8 cellular contexts compared by ENCODE assay signal in genomic region chr2:127081826-127082633, GRCh38. TPM values are rescaled to one million over a fixed set of nuclear protein-coding genes. Genes with fewer than 3 reads are reported as not detected.
DNase-seq lines count a peak whose midpoint lies in the region; ATAC-seq, FAIRE-seq and TF ChIP-seq lines count a peak whose summit lies in the region.

No MANE protein-coding gene starts in this region.

- H4K20me1 ChIP-seq in GM12878 (ENCODE audit: control insufficient read depth, insufficient read depth), result no peaks in the 10 kb centered on the region
- H4K20me1 ChIP-seq in neural progenitor cell (ENCODE audit: low read depth), result no peaks in the 10 kb centered on the region

- H3K27me3 Mint-ChIP-seq in neural progenitor cell (ENCODE audit: insufficient read depth, low read depth), result peaks cover 11% of the 10 kb centered on the region

- TF ChIP-seq POLR2A in GM12878 (IDR thresholded peaks at IDR 0.05; ENCODE audit: low read depth, low read length) (peak; percentile 83), suprapubic skin (IDR thresholded peaks at IDR 0.05) (no peak)

- peak; percentile 78 for FAIRE-seq in GM12878 (lab: Jason Lieb, UNC)

- in situ Hi-C loops in GM12878 (cut with MboI), result no loop called here

- H3K27ac ChIP-seq in GM12878 (ENCODE audit: control insufficient read depth, insufficient read depth) (peak overlapping the region; percentile 75), neural progenitor cell (no peak overlapping the region), suprapubic skin (peak overlapping the region; percentile 42)

- CTCF ChIA-PET in GM12878 (lab: Yijun Ruan, JAX), result interaction anchor here (0.7 to 3.1 kb wide), 2 partner anchors 13 to 14 kb away, joined by 3 to 20 read pairs; no protein-coding TSS in a partner anchor

- peak overlapping the region; percentile 85 for H3K9ac ChIP-seq in GM12878 (ENCODE audit: control insufficient read depth, insufficient read depth, low read length)
- no peak overlapping the region for H3K9ac ChIP-seq in neural progenitor cell

- BruUV-seq in GM12878 (replicated peaks; lab: Mats Ljungman, UMichigan), result no TSS peak

- H3K9me3 ChIP-seq in GM12878 (replicated peaks; ENCODE audit: control insufficient read depth, insufficient read depth, low read length), result no peaks in the 10 kb centered on the region
- H3K9me3 ChIP-seq in neural progenitor cell (ENCODE audit: low read depth), result no peaks in the 10 kb centered on the region
- H3K9me3 ChIP-seq in suprapubic skin, result no peaks in the 10 kb centered on the region

- no peak overlapping the region for H3K4me3 Mint-ChIP-seq in neural progenitor cell

- H3K4me1 Mint-ChIP-seq in neural progenitor cell, result peaks cover 51% of the 10 kb centered on the region

- TF ChIP-seq CTCF in GM10266 (IDR thresholded peaks at IDR 0.05; ENCODE audit: control insufficient read depth, insufficient read depth, low read depth, missing control alignments) (no peak), GM12878 (IDR thresholded peaks at IDR 0.05 in 2 of 3, conservative IDR thresholded peaks at IDR 0.05 in 1 of 3; ENCODE audit: control insufficient read depth in 2 of 3, extremely low read depth in 1 of 3, insufficient read depth in 1 of 3, low read depth in 3 of 3, low read length in 3 of 3) (no peak), neural progenitor cell (IDR thresholded peaks at IDR 0.05) (no peak), suprapubic skin (IDR thresholded peaks at IDR 0.05) (no peak)

- peaks cover 47% of the 10 kb centered on the region for H3K4me1 ChIP-seq in GM12878 (ENCODE audit: control insufficient read depth, insufficient read depth, low read length)
- H3K4me1 ChIP-seq in neural progenitor cell, result peaks cover 38% of the 10 kb centered on the region
- H3K4me1 ChIP-seq in suprapubic skin, result peaks cover 70% of the 10 kb centered on the region

- POLR2A ChIA-PET in GM12878 (lab: Charles Lee), result interaction anchor here (0.6 to 0.7 kb wide), 3 partner anchors 68 to 418 kb away, joined by 3 to 8 read pairs (median 7); no protein-coding TSS in a partner anchor

- RAD21 ChIA-PET in GM12878 (lab: Charles Lee; ENCODE audit: unreplicated experiment), result interaction anchor here (0.9 to 2.6 kb wide), 2 partner anchors 14 to 94 kb away, joined by 3 to 22 read pairs; no protein-coding TSS in a partner anchor

- DNase-seq in GM10266 (ENCODE audit: extremely low spot score) (peak; percentile 73), H7 (peak; percentile 83), T-helper 22 cell (ENCODE audit: low read depth) (peak; percentile 56), GM12878 (ENCODE audit: low read depth, low spot score) (no peak), neural progenitor cell (ENCODE audit: low spot score) (no peak), suprapubic skin (ENCODE audit: low spot score in 2 of 2) (no peak), islet precursor cell (no peak)

- SMC1A ChIA-PET in GM12878 (lab: Charles Lee; ENCODE audit: uncharacterized antibody, unreplicated experiment), result interaction anchor here (1.9 kb wide), 1 partner anchor 14 kb away, joined by 4 read pairs; no protein-coding TSS in a partner anchor

- ATAC-seq in GM12878 (peak; percentile 65), GM18873 (IDR thresholded peaks at IDR 0.05; ENCODE audit: low FRiP score, unreplicated experiment) (no peak)

- H3K79me2 ChIP-seq in GM12878 (ENCODE audit: control insufficient read depth, insufficient read depth, low read length) (no peaks in the 10 kb centered on the region), neural progenitor cell (ENCODE audit: low read depth) (peaks cover 14% of the 10 kb centered on the region)

- H3K36me3 ChIP-seq in H7 (replicated peaks; ENCODE audit: control insufficient read depth, insufficient read depth, low read length), result no peaks in the 10 kb centered on the region
- no peaks in the 10 kb centered on the region for H3K36me3 ChIP-seq in GM12878 (ENCODE audit: control insufficient read depth in 2 of 2, insufficient read depth in 2 of 2, low read length in 1 of 2)
- H3K36me3 ChIP-seq in neural progenitor cell, result no peaks in the 10 kb centered on the region
- H3K36me3 ChIP-seq in suprapubic skin, result no peaks in the 10 kb centered on the region

- H3K4me3 ChIP-seq in H7 (ENCODE audit: insufficient read depth, low read depth, low read length), result no peak overlapping the region
- H3K4me3 ChIP-seq in GM12878, result peak overlapping the region; percentile 60
- H3K4me3 ChIP-seq in neural progenitor cell, result no peak overlapping the region
- H3K4me3 ChIP-seq in suprapubic skin, result no peak overlapping the region

- peaks cover 9% of the 10 kb centered on the region for H3K9me3 Mint-ChIP-seq in neural progenitor cell

- intact Hi-C loops in GM12878 (cut with micrococcal nuclease; ENCODE audit: unreplicated experiment), result loop anchor here (10.0 kb wide), 1 partner anchor 213 kb away; the partner anchor contains the start of gene ERCC3

- WGBS in GM12878 (ENCODE audit: insufficient coverage, insufficient replicate concordance, low lambda C conversion rate, missing lambda C conversion rate), result 21% methylated on average over 24 of the region's 28 CpGs
- WGBS in suprapubic skin, result 63% methylated on average over 6 of the region's 28 CpGs

- no peaks in the 10 kb centered on the region for H3K27me3 ChIP-seq in H7 (ENCODE audit: control insufficient read depth, insufficient read depth, low read length)
- H3K27me3 ChIP-seq in GM12878 (replicated peaks in 1 of 2; ENCODE audit: control insufficient read depth in 2 of 2, insufficient read depth in 2 of 2, low read length in 1 of 2), result no peaks in the 10 kb centered on the region
- no peaks in the 10 kb centered on the region for H3K27me3 ChIP-seq in neural progenitor cell
- no peaks in the 10 kb centered on the region for H3K27me3 ChIP-seq in suprapubic skin

- H3K36me3 Mint-ChIP-seq in neural progenitor cell, result peaks cover 10% of the 10 kb centered on the region

- peaks cover 4% of the 10 kb centered on the region for H3F3A ChIP-seq in neural progenitor cell (ENCODE audit: low read depth)

- TF ChIP-seq EP300 in GM12878 (IDR thresholded peaks at IDR 0.05; ENCODE audit: borderline replicate concordance in 1 of 2, control insufficient read depth in 1 of 2, low read depth in 2 of 2, low read length in 2 of 2) (0 out of 4 replicates have a peak, but pooled peaks of 1 of the 2 experiments have one; percentile 4), suprapubic skin (IDR thresholded peaks at IDR 0.05) (no peak)

- H3K27ac Mint-ChIP-seq in neural progenitor cell, result peak overlapping the region; percentile 37

- H2AFZ ChIP-seq in GM12878 (ENCODE audit: control insufficient read depth, low read depth, low read length) (peak overlapping the region; percentile 61), neural progenitor cell (replicated peaks) (no peak overlapping the region)

- peak overlapping the region; percentile 95 for H3K4me2 ChIP-seq in GM12878 (ENCODE audit: control insufficient read depth, insufficient read depth)
- H3K4me2 ChIP-seq in neural progenitor cell, result no peak overlapping the region

- TF ChIP-seq RAD21 in GM12878 (IDR thresholded peaks at IDR 0.05; ENCODE audit: insufficient read depth, low read depth, low read length), result no peak

TF ChIP-seq in GM12878, 131 proteins besides CTCF, POLR2A, EP300 and RAD21 (continues in another document):
- no peak for TF ChIP-seq BCLAF1 (IDR thresholded peaks at IDR 0.05)
- TF ChIP-seq JUNB (IDR thresholded peaks at IDR 0.05), result no peak
- no peak; the same call in 1 of the 2 replicates for TF ChIP-seq GATAD2B (conservative IDR thresholded peaks at IDR 0.05; ENCODE audit: low read depth)
- peak; percentile 11; the same call in 1 of the 2 replicates for TF ChIP-seq SPI1 (IDR thresholded peaks at IDR 0.05; ENCODE audit: borderline replicate concordance, insufficient read depth, low read depth, low read length)
- no peak for TF ChIP-seq MTA2 (IDR thresholded peaks at IDR 0.05; ENCODE audit: low read depth)
- peak; percentile 85 for TF ChIP-seq MEF2B (IDR thresholded peaks at IDR 0.05; ENCODE audit: partially characterized antibody, poor library complexity, severe bottlenecking)

RNA-seq across cellular contexts. Expression of gene BIN1, which starts 24.9 kb away (rescaled TPM):
- 26.0 and 31.6 TPM in 2 replicates for total RNA-seq in H7 (2014; rRNA removed; shearing (Covaris generic))
- total RNA-seq in GM12878 (2013; cell fraction: nucleolus; rRNA removed), result 12.6 and 12.8 TPM in 2 replicates
- total RNA-seq in GM12878 (2014; rRNA removed), result 16.1 and 21.3 TPM in 2 replicates
- total RNA-seq in GM12878 (2014; rRNA removed; fragmentation: Illumina TruSeq; extraction: Trizol), result 6.3 and 9.6 TPM in 2 replicates
- total RNA-seq in GM12878 (2021), result 21.0 TPM in 2 replicates
- polyA plus RNA-seq in GM12878 (2011; ENCODE audit: low read depth), result 11.7 TPM
- polyA plus RNA-seq in GM12878 (2011; rRNA removed), result 1.3 and 2.2 TPM in 2 replicates
- 2.6 and 3.7 TPM in 2 replicates for polyA plus RNA-seq in GM12878 (2011; cell fraction: cytosol; rRNA removed)
- 7.8 and 7.9 TPM in 2 replicates for polyA plus RNA-seq in GM12878 (2011; cell fraction: nucleus; rRNA removed)
- polyA plus RNA-seq in GM12878 (2012), result 36.1 and 36.8 TPM in 2 replicates
- 2.7 and 6.7 TPM in 2 replicates for polyA plus RNA-seq in GM12878 (2014; fragmentation: Illumina TruSeq; extraction: Trizol)
- under 1 TPM; 0.32 to 0.91 TPM for polyA plus RNA-seq in GM12878 (2014; fragmentation: Nextera tagmentation; extraction: Ambion mirVana)
- polyA plus RNA-seq in GM12878 (2014; rRNA removed), result 12.7 and 20.5 TPM in 2 replicates
- 10 to 100 TPM; 15.8 to 16.8 TPM for polyA plus RNA-seq in GM12878 (2016; fragmentation: Nextera tagmentation; extraction: Ambion mirVana)
- polyA minus RNA-seq in GM12878 (2011; rRNA and poly(A)+ RNA removed), result 1.8 and 3.0 TPM in 2 replicates
- polyA minus RNA-seq in GM12878 (2011; cell fraction: cytosol; rRNA and poly(A)+ RNA removed), result 0.80 and 2.8 TPM in 2 replicates
- polyA minus RNA-seq in GM12878 (2011; cell fraction: nucleus; rRNA and poly(A)+ RNA removed), result 1.8 and 3.1 TPM in 2 replicates
- 26.9 and 55.9 TPM in 2 replicates for total RNA-seq in neural progenitor cell (ENCODE audit: low replicate concordance)
- total RNA-seq in suprapubic skin, result 10 to 100 TPM in 1 of 4 donors, 1 to 10 TPM in 3; 5.6 to 13.3 (median 8.8) TPM

Comparison
In these comparisons a context has a peak if more than half of its experiments do, and no peak if none do; other contexts are left out.
1. DNase-seq: peak in GM10266 (single experiment), H7 (single experiment) and T-helper 22 cell (single experiment); none in GM12878 (single experiment), neural progenitor cell (single experiment), suprapubic skin (0 of 2) and islet precursor cell (single experiment).